Comparison of ENCODE assay signal across 20 cellular contexts in the genomic region with DNA sequence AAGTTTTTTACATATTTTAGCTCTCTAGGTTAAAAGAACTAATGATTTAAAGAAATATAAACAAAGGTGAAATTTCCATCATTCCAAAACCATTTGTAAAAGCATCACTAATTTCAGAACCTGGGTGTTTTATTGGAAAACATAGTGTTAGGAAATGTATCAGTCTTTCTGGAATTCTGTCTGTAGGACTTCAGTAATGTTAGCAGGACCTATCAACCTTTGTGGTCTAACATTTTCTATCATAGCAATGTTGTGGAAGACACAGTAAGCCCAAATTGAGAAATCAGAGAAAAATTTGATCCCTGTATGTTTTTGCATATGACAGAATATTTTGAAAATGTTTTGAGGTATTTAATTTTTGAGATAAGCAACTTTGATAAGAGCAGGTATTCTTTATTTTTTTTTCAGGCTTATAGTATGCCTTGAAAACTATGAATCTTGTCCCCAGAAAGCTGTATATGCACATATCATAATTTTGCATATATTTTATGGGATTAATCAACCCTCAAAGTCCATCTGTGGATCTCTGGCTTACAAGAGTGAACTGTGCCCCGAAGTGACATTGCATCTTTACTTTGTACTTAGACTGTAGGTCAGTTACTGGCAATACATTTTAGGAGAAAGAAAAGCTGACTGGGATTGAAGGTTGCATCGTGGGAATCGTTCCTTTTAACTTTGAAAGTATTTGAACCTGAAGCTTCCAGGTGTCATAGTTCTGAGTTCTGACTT. TPM values are rescaled to one million over a fixed set of nuclear protein-coding genes. Genes with fewer than 3 reads are reported as not detected.
A peak's percentile ranks its signal among the peaks of the same experiment; 100 is the strongest.
DNase-seq lines count a peak whose midpoint lies in the region; ATAC-seq, FAIRE-seq and TF ChIP-seq lines count a peak whose summit lies in the region.
"Had no signal": no experiment of that assay in that cellular context is flagged by ENCODE, and none has a peak within 500 bp of the region (broad histone marks: within the 10 kb centered on the region; RNA-seq: fewer than 3 reads in every experiment).

No MANE protein-coding gene starts in this region.

- TF ChIP-seq EP300 in K562 (IDR thresholded peaks at IDR 0.05; ENCODE audit: low read length) = no peak

- no peak overlapping the region for H2AFZ ChIP-seq in K562 (ENCODE audit: low read depth, low read length)
- H2AFZ ChIP-seq: PC-9 had no signal

- TF ChIP-seq RAD21 in K562 (CRISPR knock-in tag; conservative IDR thresholded peaks at IDR 0.05 in 1 of 2, IDR thresholded peaks at IDR 0.05 in 1 of 2) = no peak

- H3K4me3 ChIP-seq in K562 (no peak overlapping the region), uterus (no peak overlapping the region)
- H3K4me3 ChIP-seq: BLaER1, PC-9, SK-N-MC had no signal

- intact Hi-C loops in K562 (cut with micrococcal nuclease) (loop anchor here (2.0 kb wide), 1 partner anchor 236 kb away; no protein-coding TSS in a partner anchor), uterus (cut with DNase I; ENCODE audit: low total_unique reads) (no loop called here)

- WGBS in K562 (ENCODE audit: insufficient coverage, low coverage, missing lambda C conversion rate) = 14% methylated on average over 3 of the region's 3 CpGs

- H4K20me1 ChIP-seq in K562 (replicated peaks; ENCODE audit: control insufficient read depth, insufficient read depth, low read length) = no peaks in the 10 kb centered on the region

- ATAC-seq in K562 = no peak
- ATAC-seq: CD8-positive, alpha-beta T cell had no signal

- FAIRE-seq in K562 (lab: Jason Lieb, UNC) = peak; percentile 19

- peak; percentile 25 for DNase-seq in EH (ENCODE audit: low read depth)
- DNase-seq in HCEC 1CT = peak; percentile 64
- no peak for DNase-seq in K562 (ENCODE audit: extremely low read depth in 1 of 4, low spot score in 3 of 4)
- peak; percentile 83 for DNase-seq in iris pigment epithelial cell (ENCODE audit: low read depth)
- no peak for DNase-seq in uterus
- no peak for DNase-seq in GDM1 (lab: John Stamatoyannopoulos, UW)
- no peak for DNase-seq in NCI-H82 treated with DMSO at 0.1 percent for 48 hours (lab: John Stamatoyannopoulos, UW; ENCODE audit: unreplicated experiment)
- no peak for DNase-seq in activated naive CD4-positive, alpha-beta T cell treated with anti-CD3 and anti-CD28 coated beads, Interleukin-2, amount 50 U/mL, for 16 hours
- DNase-seq: CD8-positive, alpha-beta T cell; GF-D8; H9; KBM-7; NCI-H1417 treated with DMSO at 0.1 percent for 48 hours; NCI-H2029; NCI-H2171; NCI-H774; PC-9 had no signal

- POLR2A ChIA-PET in K562 (lab: Yijun Ruan, JAX) = no interaction called here

- H3K4me1 ChIP-seq in K562 (replicated peaks in 1 of 2; ENCODE audit: control insufficient read depth in 2 of 2, insufficient read depth in 2 of 2, low read length in 2 of 2) = no peaks in the 10 kb centered on the region
- no peaks in the 10 kb centered on the region for H3K4me1 ChIP-seq in uterus
- H3K4me1 ChIP-seq: BLaER1 had no signal

- H3K4me2 ChIP-seq in K562 (ENCODE audit: insufficient read depth, low read length) = no peak overlapping the region
- H3K4me2 ChIP-seq: BLaER1, PC-9 had no signal

- TF ChIP-seq POLR2A in K562 (conservative IDR thresholded peaks at IDR 0.05) = no peak
- no peak for TF ChIP-seq POLR2A in uterus (IDR thresholded peaks at IDR 0.05)

- CTCF ChIA-PET in K562 (lab: Yijun Ruan, JAX; ENCODE audit: low intra/inter-chr PET ratio) = no interaction called here

- H3K36me3 ChIP-seq in K562 (ENCODE audit: control insufficient read depth, insufficient read depth, low read length) (no peaks in the 10 kb centered on the region; the same call in 2 of the 3 replicates), uterus (no peaks in the 10 kb centered on the region)

- no peak overlapping the region for H3K9ac ChIP-seq in K562 (ENCODE audit: insufficient read depth in 1 of 2, low read depth in 2 of 2, low read length in 2 of 2)
- H3K9ac ChIP-seq: BLaER1 had no signal

- H3K9me3 ChIP-seq in K562 (replicated peaks; ENCODE audit: control insufficient read depth, insufficient read depth, low read depth, low read length) = no peaks in the 10 kb centered on the region
- H3K9me3 ChIP-seq in uterus = no peaks in the 10 kb centered on the region
- H3K9me3 ChIP-seq: BLaER1 had no signal

- H3K9me1 ChIP-seq in K562 (ENCODE audit: control insufficient read depth, insufficient read depth, low read length) = no peaks in the 10 kb centered on the region

- TF ChIP-seq CTCF in K562 (IDR thresholded peaks at IDR 0.05 in 2 of 3, conservative IDR thresholded peaks at IDR 0.05 in 1 of 3; ENCODE audit: insufficient read depth in 2 of 3, low read depth in 1 of 3, low read length in 3 of 3) (no peak), uterus (IDR thresholded peaks at IDR 0.05) (no peak)

- BruUV-seq in K562 (replicated peaks; lab: Mats Ljungman, UMichigan) = no TSS peak

- in situ Hi-C loops in K562 (cut with MboI) = no loop called here

- H3K27me3 ChIP-seq in K562 (ENCODE audit: control insufficient read depth in 2 of 2, insufficient read depth in 2 of 2, low read length in 2 of 2) (no peaks in the 10 kb centered on the region), uterus (no peaks in the 10 kb centered on the region)
- H3K27me3 ChIP-seq: BLaER1 had no signal

- no peaks in the 10 kb centered on the region for H3K79me2 ChIP-seq in K562 (ENCODE audit: control insufficient read depth, insufficient read depth, low read length)

- H3K27ac ChIP-seq in K562 (ENCODE audit: extremely low read depth, low read depth, low read length) (no peak overlapping the region), uterus (no peak overlapping the region)
- H3K27ac ChIP-seq: BLaER1, HL-60, PC-9, SK-N-MC had no signal

TF ChIP-seq in K562, 482 proteins besides CTCF, POLR2A, EP300 and RAD21 (continues in another document):
- TF ChIP-seq MTA3 (IDR thresholded peaks at IDR 0.05; ENCODE audit: borderline replicate concordance) (no peak), HLTF (IDR thresholded peaks at IDR 0.05) (no peak), HMGXB4 (CRISPR knock-in tag; IDR thresholded peaks at IDR 0.05) (no peak), POLR3A (IDR thresholded peaks at IDR 0.05; ENCODE audit: borderline replicate concordance, extremely low read depth, insufficient read depth, insufficient read length) (no peak), ZNF224 (CRISPR knock-in tag; IDR thresholded peaks at IDR 0.05) (no peak), TSC22D4 (tag; IDR thresholded peaks at IDR 0.05) (no peak)
- TF ChIP-seq, protein P1, sequence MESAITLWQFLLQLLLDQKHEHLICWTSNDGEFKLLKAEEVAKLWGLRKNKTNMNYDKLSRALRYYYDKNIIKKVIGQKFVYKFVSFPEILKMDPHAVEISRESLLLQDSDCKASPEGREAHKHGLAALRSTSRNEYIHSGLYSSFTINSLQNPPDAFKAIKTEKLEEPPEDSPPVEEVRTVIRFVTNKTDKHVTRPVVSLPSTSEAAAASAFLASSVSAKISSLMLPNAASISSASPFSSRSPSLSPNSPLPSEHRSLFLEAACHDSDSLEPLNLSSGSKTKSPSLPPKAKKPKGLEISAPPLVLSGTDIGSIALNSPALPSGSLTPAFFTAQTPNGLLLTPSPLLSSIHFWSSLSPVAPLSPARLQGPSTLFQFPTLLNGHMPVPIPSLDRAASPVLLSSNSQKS (CRISPR knock-in tag; IDR thresholded peaks at IDR 0.05) = no peak

RNA-seq across cellular contexts. Expression of gene L3MBTL3, which starts 28.5 kb away (rescaled TPM):
- total RNA-seq in K562 (2011; cell fraction: chromatin; rRNA removed; ENCODE audit: low replicate concordance) = 6.6 and 24.9 TPM in 2 replicates
- total RNA-seq in K562 (2011; cell fraction: nucleolus; rRNA removed) = 3.2 and 6.4 TPM in 2 replicates
- total RNA-seq in K562 (2011; cell fraction: nucleoplasm; rRNA removed) = 3.6 and 10.3 TPM in 2 replicates
- total RNA-seq in K562 (2014; rRNA removed) (2.3 TPM in 2 replicates), K562 (2014; rRNA removed; fragmentation: Illumina TruSeq; extraction: Trizol) (5.2 and 5.3 TPM in 2 replicates), K562 (2015; rRNA removed; fragmentation: Illumina TruSeq; extraction: Trizol) (3.7 and 4.5 TPM in 2 replicates), K562 (2021) (5.7 and 5.9 TPM in 2 replicates), uterus (10 to 100 TPM in 3 of 4 donors, 1 to 10 TPM in 1; 3.1 to 21.3 (median 16.1) TPM)
- polyA plus RNA-seq in K562 (2011; rRNA removed) (5.1 and 6.9 TPM in 2 replicates), K562 (2014; fragmentation: Illumina TruSeq; extraction: Trizol) (4.9 and 6.1 TPM in 2 replicates), K562 (2014; fragmentation: Nextera tagmentation; extraction: Ambion mirVana) (1 to 10 TPM in 1 of 2 experiments, under 1 TPM in 1; 0.83 to 5.4 TPM), K562 (2014; rRNA removed) (6.6 and 8.1 TPM in 2 replicates)
- 1.0 and 2.3 TPM in 2 replicates for polyA plus RNA-seq in K562 (2011; cell fraction: cytosol; rRNA removed)
- polyA plus RNA-seq in K562 (2011; cell fraction: nucleus; rRNA removed) = 14.6 and 18.2 TPM in 2 replicates
- polyA plus RNA-seq in K562 (2012) = 3.1 and 3.4 TPM in 2 replicates
- 3.5 and 6.2 TPM in 2 replicates for polyA minus RNA-seq in K562 (2011; rRNA and poly(A)+ RNA removed)
- polyA minus RNA-seq in K562 (2011; cell fraction: cytosol; rRNA and poly(A)+ RNA removed) = 2.1 and 3.9 TPM in 2 replicates
- polyA minus RNA-seq in K562 (2011; cell fraction: nucleus; rRNA and poly(A)+ RNA removed) = 5.5 and 7.3 TPM in 2 replicates

Comparison
In these comparisons a context has a peak if more than half of its experiments do, and no peak if none do; other contexts are left out.
1. DNase-seq: peak in EH (single experiment), HCEC 1CT (single experiment) and iris pigment epithelial cell (single experiment); none in K562 (0 of 4), uterus (0 of 2), GDM1 (single experiment), NCI-H82 treated with DMSO at 0.1 percent for 48 hours (single experiment) and activated naive CD4-positive, alpha-beta T cell treated with anti-CD3 and anti-CD28 coated beads, Interleukin-2, amount 50 U/mL, for 16 hours (single experiment).